In the genomic region with DNA sequence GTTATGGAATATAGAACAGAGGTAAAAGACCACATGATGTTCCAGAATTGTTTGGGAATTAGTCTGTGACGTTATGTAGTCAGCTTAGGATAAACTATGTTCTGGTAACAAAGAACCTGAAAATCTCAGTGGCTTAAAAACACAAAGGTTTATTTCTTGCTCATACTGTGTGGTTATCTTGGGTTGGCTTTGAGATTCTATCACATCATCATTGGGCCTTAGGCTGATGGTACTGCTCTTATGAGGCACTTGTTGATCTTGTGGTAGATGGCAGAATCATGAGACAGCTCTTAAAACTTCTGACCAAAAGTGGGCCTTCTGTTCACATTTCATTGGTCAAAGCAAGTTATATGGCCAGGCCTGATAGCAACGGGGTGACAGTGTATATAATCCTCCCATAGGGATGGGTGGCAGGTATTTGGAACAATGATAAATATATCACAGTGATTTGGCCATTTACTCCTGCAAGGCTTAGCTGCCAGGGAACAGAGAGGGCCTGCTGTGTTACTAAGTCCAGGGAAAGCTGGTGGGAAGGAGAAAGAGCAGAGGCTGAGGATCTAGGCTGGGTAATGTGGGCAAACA, we compare ENCODE assay signal across 1 cellular context.
TF ChIP-seq lines count a peak whose summit lies in the region.

No MANE protein-coding gene starts in this region.

TF ChIP-seq in K562, 482 proteins besides CTCF, POLR2A, EP300 and RAD21:
- 0 out of 2 replicates have a peak, but pooled peaks have one; percentile 24 for TF ChIP-seq CBFA2T2 (conservative IDR thresholded peaks at IDR 0.05)
- no peak for TF ChIP-seq ETV6 (IDR thresholded peaks at IDR 0.05; ENCODE audit: borderline replicate concordance in 1 of 2, low read depth in 2 of 2, low read length in 1 of 2)
- no peak for TF ChIP-seq ETV6 (CRISPR knock-in tag; IDR thresholded peaks at IDR 0.05; ENCODE audit: borderline replicate concordance)
- TF ChIP-seq CBFA2T3 (IDR thresholded peaks at IDR 0.05): peak; percentile 57
- peak; percentile 21; the same call in 1 of the 2 replicates for TF ChIP-seq TCF3 (CRISPR knock-in tag; IDR thresholded peaks at IDR 0.05)
- no peak for TF ChIP-seq ARID1B (IDR thresholded peaks at IDR 0.05)
